In genomic region chr1:150164224-150164623, GRCh38 we compare ENCODE assay signal across 12 cellular contexts. TPM values are rescaled to one million over a fixed set of nuclear protein-coding genes. Genes with fewer than 3 reads are reported as not detected.
DNase-seq lines count a peak whose midpoint lies in the region; ATAC-seq, FAIRE-seq and TF ChIP-seq lines count a peak whose summit lies in the region.
"Had no signal": no experiment of that assay in that cellular context is flagged by ENCODE, and none has a peak within 500 bp of the region (broad histone marks: within the 10 kb centered on the region; RNA-seq: fewer than 3 reads in every experiment).

No MANE protein-coding gene starts in this region.

- no peak overlapping the region for H3K4me2 ChIP-seq in astrocyte (ENCODE audit: low read length)

- H3K27ac Mint-ChIP-seq in astrocyte (ENCODE audit: unreplicated experiment): peak overlapping the region; percentile 41

- H3K27me3 ChIP-seq in astrocyte (ENCODE audit: insufficient read depth, low read length) (no peaks in the 10 kb centered on the region), left lung (no peaks in the 10 kb centered on the region), gastrocnemius medialis (no peaks in the 10 kb centered on the region)

- peaks cover 15% of the 10 kb centered on the region for H3K36me3 Mint-ChIP-seq in astrocyte (ENCODE audit: low read depth, unreplicated experiment)

- H3K4me1 ChIP-seq in astrocyte (ENCODE audit: insufficient read depth, low read length) (peaks cover 45% of the 10 kb centered on the region), left lung (peaks cover 12 to 75% of the 10 kb centered on the region in 2 donors), gastrocnemius medialis (peaks cover 18 to 30% of the 10 kb centered on the region in 2 donors)

- H3K79me2 ChIP-seq in astrocyte (ENCODE audit: insufficient read depth, low read length): peaks cover 14% of the 10 kb centered on the region

- DNase-seq in G401 (ENCODE audit: low spot score) (peak; percentile 14), astrocyte (ENCODE audit: low read depth) (no peak), left lung (no peak), gastrocnemius medialis (no peak), HuH-7 (ENCODE audit: low spot score) (no peak)
- DNase-seq: activated CD4-positive, CD25-positive, alpha-beta regulatory T cell; dermis blood vessel endothelial cell; NCI-H187; stimulated activated CD4-positive, alpha-beta T cell treated with anti-CD3 and anti-CD28 coated beads, Interleukin-2, amount 100 ng/mL, for 24 hours had no signal

- ATAC-seq in left lung: peak; percentile 1
- ATAC-seq in gastrocnemius medialis: no peak
- ATAC-seq in GM18868 (IDR thresholded peaks at IDR 0.05; ENCODE audit: unreplicated experiment): no peak
- ATAC-seq in GM18858 (IDR thresholded peaks at IDR 0.05; ENCODE audit: unreplicated experiment): no peak
- ATAC-seq in HG03175 (IDR thresholded peaks at IDR 0.05; ENCODE audit: unreplicated experiment): no peak

- H3K4me1 Mint-ChIP-seq in astrocyte (ENCODE audit: low read depth, unreplicated experiment): peaks cover 41% of the 10 kb centered on the region

- intact Hi-C loops in left lung (cut with DNase I) (loop anchor here in 1 of 2 donors (10.0 kb wide), 1 partner anchor 199 kb away; no protein-coding TSS in a partner anchor), gastrocnemius medialis (cut with DNase I; ENCODE audit: low total_unique reads) (no loop called here)

- no peaks in the 10 kb centered on the region for H3K27me3 Mint-ChIP-seq in astrocyte (ENCODE audit: low read depth, unreplicated experiment)

- H2AFZ ChIP-seq in astrocyte (ENCODE audit: low read depth, low read length): no peak overlapping the region

- in situ Hi-C loops in G401 (cut with HindIII; ENCODE audit: low sequenced_read_pairs): no loop called here
- in situ Hi-C loops in gastrocnemius medialis (cut with MboI; ENCODE audit: low sequenced_read_pairs in 4 of 4): no loop called here

- H3K9me3 Mint-ChIP-seq in astrocyte (ENCODE audit: unreplicated experiment): no peaks in the 10 kb centered on the region

- no peak for FAIRE-seq in astrocyte (lab: Jason Lieb, UNC)

- no peak overlapping the region for H3K4me3 Mint-ChIP-seq in astrocyte (ENCODE audit: unreplicated experiment)

- no peaks in the 10 kb centered on the region for H3K9me3 ChIP-seq in astrocyte (ENCODE audit: insufficient read depth, low read depth, low read length)
- H3K9me3 ChIP-seq in left lung: no peaks in the 10 kb centered on the region
- H3K9me3 ChIP-seq in gastrocnemius medialis: no peaks in the 10 kb centered on the region

- H3K4me3 ChIP-seq in astrocyte (ENCODE audit: insufficient read depth, low read depth, low read length): no peak overlapping the region
- H3K4me3 ChIP-seq in left lung: no peak overlapping the region
- no peak overlapping the region for H3K4me3 ChIP-seq in gastrocnemius medialis

- no peak for TF ChIP-seq POLR2A in gastrocnemius medialis (IDR thresholded peaks at IDR 0.05)

- H3K36me3 ChIP-seq in astrocyte (ENCODE audit: insufficient read depth, low read length) (peaks cover 22% of the 10 kb centered on the region), left lung (peaks cover 0 to 9% of the 10 kb centered on the region in 2 donors), gastrocnemius medialis (peaks cover 0 to 8% of the 10 kb centered on the region in 2 donors)

- no peak overlapping the region for H3K9ac ChIP-seq in astrocyte (ENCODE audit: low read length)

- H4K20me1 ChIP-seq in astrocyte (ENCODE audit: insufficient read depth, low read length): no peaks in the 10 kb centered on the region

- H3K27ac ChIP-seq in astrocyte (ENCODE audit: low read depth, low read length): no peak overlapping the region
- H3K27ac ChIP-seq in left lung: peak overlapping the region; percentile 89 to 95
- peak overlapping the region; percentile 79 to 93 (median 83) for H3K27ac ChIP-seq in gastrocnemius medialis

- TF ChIP-seq CTCF in astrocyte (IDR thresholded peaks at IDR 0.05; ENCODE audit: insufficient read depth, low read depth, low read length): no peak
- TF ChIP-seq CTCF in left lung (IDR thresholded peaks at IDR 0.05): no peak
- TF ChIP-seq CTCF in gastrocnemius medialis (IDR thresholded peaks at IDR 0.05 in 4 of 5, conservative IDR thresholded peaks at IDR 0.05 in 1 of 5): no peak

RNA-seq across cellular contexts. Expression of gene PLEKHO1, which starts 14.5 kb away (rescaled TPM):
- total RNA-seq in G401 (2014; rRNA removed; shearing (Covaris generic)): 42.9 and 45.6 TPM in 2 replicates
- total RNA-seq in astrocyte (63.0 and 63.7 TPM in 2 replicates), left lung (10 to 100 TPM; 35.3 to 51.2 TPM), gastrocnemius medialis (10 to 100 TPM; 24.3 to 57.7 (median 40.4) TPM)
